Comparison of ENCODE assay signal across 7 cellular contexts in genomic region chr10:121108051-121108450, GRCh38.
"Had no signal": no experiment of that assay in that cellular context is flagged by ENCODE, and none has a peak within 500 bp of the region (broad histone marks: within the 10 kb centered on the region; RNA-seq: fewer than 3 reads in every experiment).

No MANE protein-coding gene starts in this region.

- DNase-seq: GM23248, GOT3, H7, IMR-90 had no signal

- H3K4me1 ChIP-seq: HAP-1 had no signal

- H3K4me3 ChIP-seq: GM23248, HAP-1 had no signal

- H3K9ac ChIP-seq: GM23248 had no signal

- H3K36me3 ChIP-seq: HAP-1 had no signal

- H3K27ac ChIP-seq: GM23248 had no signal

- H2AFZ ChIP-seq: GM23248 had no signal

- H3K9me3 ChIP-seq: HAP-1 had no signal

- ATAC-seq: HCT116 had no signal

- FAIRE-seq: HTR-8/SVneo had no signal
